In the genomic region with DNA sequence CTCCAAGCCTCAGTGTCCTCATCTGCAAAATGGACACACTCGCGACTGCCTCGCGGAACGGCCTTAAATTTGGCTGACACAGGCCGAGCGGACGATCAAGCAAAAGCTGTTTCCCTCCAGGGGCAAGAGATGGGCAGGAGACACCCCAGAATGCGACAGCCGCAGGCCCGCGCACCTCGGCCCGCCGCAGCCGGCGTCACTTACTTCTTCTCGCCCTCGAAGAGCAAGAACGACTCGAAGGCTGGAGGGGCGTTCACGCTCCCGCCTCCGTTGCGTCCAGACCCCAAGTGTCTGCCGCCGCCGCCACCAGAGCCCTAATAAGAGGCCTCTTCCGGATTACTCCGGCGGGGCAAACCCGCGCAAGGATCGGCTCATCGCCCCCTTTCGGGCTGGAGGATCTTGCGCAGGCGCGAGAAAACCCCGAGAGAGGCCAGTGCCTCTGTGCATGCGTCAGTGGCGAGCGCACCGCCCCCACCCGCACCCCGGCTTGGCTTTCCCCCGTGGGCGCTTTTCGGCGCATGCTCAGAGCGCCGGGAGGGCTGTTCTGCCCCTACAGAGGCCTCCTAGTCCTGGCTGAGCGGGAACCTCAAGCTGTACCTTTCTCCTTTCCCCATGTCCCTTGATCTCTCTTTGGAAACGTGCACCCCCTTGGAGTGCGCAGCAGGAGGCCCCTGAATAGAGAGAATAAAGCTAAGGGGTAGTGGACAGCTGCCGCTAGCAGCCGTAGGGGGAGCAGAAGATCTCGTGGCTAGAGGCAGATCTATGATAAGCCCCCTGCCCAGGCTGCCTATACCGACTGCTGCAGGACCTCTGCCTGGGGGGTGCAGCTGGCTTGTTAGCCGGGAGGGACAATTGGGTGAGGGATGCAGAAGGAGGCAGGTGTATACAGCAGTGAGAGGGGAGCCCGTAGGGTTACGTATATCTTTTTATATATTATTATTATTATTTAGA, we compare ENCODE assay signal across 8 cellular contexts. TPM values are rescaled to one million over a fixed set of nuclear protein-coding genes. Genes with fewer than 3 reads are reported as not detected.
DNase-seq lines count a peak whose midpoint lies in the region; ATAC-seq and TF ChIP-seq lines count a peak whose summit lies in the region.
"Not testable (repeated sequence)": the region's sequence is repeated elsewhere in the genome, so short reads cannot be mapped to it uniquely, and the experiment has no call there.

No MANE protein-coding gene starts in this region.

- not testable (repeated sequence) for H3K9me3 Mint-ChIP-seq in immature natural killer cell

- H3K27me3 Mint-ChIP-seq in immature natural killer cell (ENCODE audit: low read depth in 3 of 3), result peaks cover 4 to 12% (median 7%) of the 10 kb centered on the region in 3 donors

- peaks cover 23% of the 10 kb centered on the region in 2 donors for H3K4me1 Mint-ChIP-seq in immature natural killer cell

- peak overlapping the region; percentile 87 to 92 (median 90) for H3K4me3 Mint-ChIP-seq in immature natural killer cell

- H3K36me3 Mint-ChIP-seq in immature natural killer cell, result not testable (repeated sequence)

- in situ Hi-C loops in GM18951 (cut with MboI; ENCODE audit: low sequenced_read_pairs, unreplicated experiment), result not testable (repeated sequence)

- peak overlapping the region; percentile 75 for H3K4me3 ChIP-seq in AG10803 (ENCODE audit: low read length)
- peak overlapping the region; percentile 75 for H3K4me3 ChIP-seq in WI38 (ENCODE audit: low read depth, low read length)
- peak overlapping the region; percentile 67 to 78 for H3K4me3 ChIP-seq in cardiac fibroblast (replicated peaks in 1 of 2; ENCODE audit: low read depth in 2 of 2, low read length in 2 of 2)

- TF ChIP-seq POLR2A in GM18951 (IDR thresholded peaks at IDR 0.05; ENCODE audit: extremely low read depth, insufficient read depth, insufficient read length), result peak; percentile 58

- ATAC-seq in HG03159 (IDR thresholded peaks at IDR 0.05; ENCODE audit: unreplicated experiment), result peak; percentile 92

- H3K27ac Mint-ChIP-seq in immature natural killer cell, result peak overlapping the region; percentile 89 to 93 (median 91)

- peak; percentile 53 for TF ChIP-seq CTCF in AG10803 (conservative IDR thresholded peaks at IDR 0.05; ENCODE audit: low read length)
- peak; percentile 43 for TF ChIP-seq CTCF in WI38 (IDR thresholded peaks at IDR 0.05; ENCODE audit: low read depth, low read length)
- TF ChIP-seq CTCF in cardiac fibroblast (IDR thresholded peaks at IDR 0.05; ENCODE audit: low read depth, low read length), result peak; percentile 53

- peak; percentile 94 for DNase-seq in AG10803 (ENCODE audit: low read depth)
- peak; percentile 80 for DNase-seq in NCI-H2196 treated with DMSO at 0.1 percent for 48 hours (lab: John Stamatoyannopoulos, UW; ENCODE audit: unreplicated experiment)
- peak; percentile 97 to 98 for DNase-seq in cardiac fibroblast (ENCODE audit: low read depth in 2 of 2)
- peak; percentile 99 to 100 (median 99) for DNase-seq in immature natural killer cell
- peak; percentile 93 for DNase-seq in smooth muscle cell of the brain vasculature (ENCODE audit: low read depth, low spot score)

RNA-seq across cellular contexts. Expression of gene SPDYE1, which starts 21.4 kb away (rescaled TPM):
- under 1 TPM in 1 of 3 donors, not detected in 2; 0.22 TPM for polyA plus RNA-seq in immature natural killer cell

RNA-seq across cellular contexts. Expression of gene DBNL, which starts 25.4 kb away (rescaled TPM):
- 100 to 1,000 TPM; 237 to 306 (median 285) TPM for polyA plus RNA-seq in immature natural killer cell

RNA-seq across cellular contexts. Expression of gene PGAM2, which starts 46.2 kb away (rescaled TPM):
- not detected for polyA plus RNA-seq in immature natural killer cell

Comparison
In these comparisons a context has a peak if more than half of its experiments do, and no peak if none do; other contexts are left out.
1. Peak in every context shown above with its lines: DNase-seq, ATAC-seq and H3K4me3 ChIP-seq.